25 cellular contexts compared by ENCODE assay signal in the genomic region with DNA sequence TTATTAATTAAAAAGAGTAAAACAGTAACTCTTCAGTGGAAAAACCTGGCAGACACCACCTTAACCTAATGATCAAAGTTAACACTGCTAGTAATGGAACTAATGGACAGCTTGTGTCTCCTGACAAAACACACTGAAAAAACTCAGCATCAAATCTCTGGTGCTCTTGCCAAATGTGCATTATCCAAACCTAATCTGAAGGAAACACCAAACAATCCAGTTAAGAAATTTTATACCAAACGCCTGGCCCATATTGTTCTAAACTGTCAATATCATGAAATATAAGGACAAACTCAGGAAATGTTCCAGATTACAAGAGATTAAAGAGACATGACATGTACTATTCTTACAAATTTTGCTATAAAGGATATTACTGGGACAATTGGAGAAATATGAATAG.
"Had no signal": no experiment of that assay in that cellular context is flagged by ENCODE, and none has a peak within 500 bp of the region (broad histone marks: within the 10 kb centered on the region; RNA-seq: fewer than 3 reads in every experiment).

No MANE protein-coding gene starts in this region.

- H3K9me3 ChIP-seq: SJCRH30, SK-N-SH had no signal

- FAIRE-seq: astrocyte had no signal

- ATAC-seq: activated CD4-positive, CD25-positive, alpha-beta regulatory T cell treated with anti-CD3 and anti-CD28 coated beads, Interleukin-2, amount 50 U/mL, for 24 hours; activated CD8-positive, alpha-beta T cell treated with anti-CD3 and anti-CD28 coated beads, Interleukin-2, amount 10 ng/mL, durations not matched to agents 7 days and 5 days; Panc1 had no signal

- H3K4me3 ChIP-seq: cardiac muscle cell, SJCRH30 had no signal

- H3K27me3 Mint-ChIP-seq: activated T-cell treated with anti-CD3 and anti-CD28 coated beads, Interleukin-2, amount 50 U/mL, for 24 hours; brain had no signal

- H3K27ac Mint-ChIP-seq: activated CD8-positive, alpha-beta T cell treated with anti-CD3 and anti-CD28 coated beads, Interleukin-2, amount 10 ng/mL, durations not matched to agents 7 days and 5 days; activated naive CD4-positive, alpha-beta T cell treated with anti-CD3 and anti-CD28 coated beads for 36 hours; brain had no signal

- H3K27ac ChIP-seq: cardiac muscle cell, RWPE1, SJCRH30 had no signal

- H3K27me3 ChIP-seq: cardiac muscle cell, SJCRH30 had no signal

- H3K4me3 Mint-ChIP-seq: activated CD8-positive, alpha-beta T cell treated with anti-CD3 and anti-CD28 coated beads, Interleukin-2, amount 10 ng/mL, durations not matched to agents 7 days and 5 days; activated naive CD4-positive, alpha-beta T cell treated with anti-CD3 and anti-CD28 coated beads for 36 hours; activated T-cell treated with anti-CD3 and anti-CD28 coated beads, Interleukin-2, amount 50 U/mL, for 24 hours; brain had no signal

- DNase-seq: activated CD4-positive, alpha-beta T cell treated with anti-CD3 and anti-CD28 coated beads for 4 hours; activated CD8-positive, alpha-beta memory T cell treated with anti-CD3 and anti-CD28 coated beads, Interleukin-2, amount 50 U/mL, for 48 hours; activated CD8-positive, alpha-beta T cell treated with anti-CD3 and anti-CD28 coated beads, Interleukin-2, amount 10 ng/mL, durations not matched to agents 7 days and 5 days; activated gamma-delta T cell; activated naive CD4-positive, alpha-beta T cell treated with anti-CD3 and anti-CD28 coated beads for 36 hours; activated T-cell treated with anti-CD3 and anti-CD28 coated beads, Interleukin-2, amount 50 U/mL, for 24 hours; amygdala; NCI-H1105 treated with DMSO at 0.1 percent for 48 hours; NCI-H1436 treated with DMSO at 0.1 percent for 48 hours; NCI-H187; NCI-H2081; NCI-H510A treated with DMSO at 0.1 percent for 48 hours; NCI-H69; NK-92 treated with Interleukin-12 subunit alpha and Interleukin-12 subunit beta, amount 100 ng/mL, for 24 hours; OCI-M1; Right ventricle myocardium superior; SJCRH30; SK-N-SH; SW 1271 had no signal

- H3K4me1 ChIP-seq: SJCRH30 had no signal

- H3K9me3 Mint-ChIP-seq: activated naive CD4-positive, alpha-beta T cell treated with anti-CD3 and anti-CD28 coated beads for 36 hours; activated T-cell treated with anti-CD3 and anti-CD28 coated beads, Interleukin-2, amount 50 U/mL, for 24 hours; brain had no signal
